In the genomic region with DNA sequence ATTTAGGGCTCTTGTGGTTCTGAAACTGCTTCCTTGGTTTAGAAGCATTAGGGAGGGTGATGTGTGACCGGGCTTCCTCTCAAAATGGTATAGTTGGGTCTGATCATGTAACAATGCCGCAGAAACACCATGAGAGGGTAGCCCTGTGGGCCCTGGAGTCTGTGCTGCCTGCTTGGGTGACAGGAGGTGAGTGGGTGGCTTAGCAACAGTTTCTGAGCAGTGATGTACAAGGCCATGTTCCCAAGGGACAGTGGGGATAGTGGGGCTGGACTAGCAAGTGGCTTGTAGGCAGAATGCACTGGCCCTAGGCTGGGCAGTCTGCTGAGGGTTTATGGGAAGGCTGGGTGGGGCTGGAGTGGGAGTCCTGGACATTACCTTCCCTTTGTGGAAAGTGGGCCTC, we compare ENCODE assay signal across 2 cellular contexts.
TF ChIP-seq lines count a peak whose summit lies in the region.

No MANE protein-coding gene starts in this region.

TF ChIP-seq in IMR-90, 13 proteins besides CTCF, POLR2A, EP300 and RAD21:
- TF ChIP-seq RFX5 (IDR thresholded peaks at IDR 0.05; ENCODE audit: low read depth, low read length) (no peak), FOS (IDR thresholded peaks at IDR 0.05; ENCODE audit: low read depth, low read length) (no peak), NFE2L2 (IDR thresholded peaks at IDR 0.05; ENCODE audit: low read depth, low read length) (no peak), CEBPB (IDR thresholded peaks at IDR 0.05; ENCODE audit: low read depth, low read length) (no peak)

TF ChIP-seq in H1, 55 proteins besides CTCF, POLR2A, EP300 and RAD21:
- TF ChIP-seq, protein P1, sequence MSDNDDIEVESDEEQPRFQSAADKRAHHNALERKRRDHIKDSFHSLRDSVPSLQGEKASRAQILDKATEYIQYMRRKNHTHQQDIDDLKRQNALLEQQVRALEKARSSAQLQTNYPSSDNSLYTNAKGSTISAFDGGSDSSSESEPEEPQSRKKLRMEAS (IDR thresholded peaks at IDR 0.05): no peak
- TF ChIP-seq YY1 (IDR thresholded peaks at IDR 0.05; ENCODE audit: low read depth, low read length) (no peak), SIN3A (conservative IDR thresholded peaks at IDR 0.05 in 1 of 2, IDR thresholded peaks at IDR 0.05 in 1 of 2; ENCODE audit: low read depth in 1 of 2, low read length in 2 of 2) (no peak), CTBP2 (IDR thresholded peaks at IDR 0.05; ENCODE audit: borderline replicate concordance, insufficient read depth, insufficient read length, low read length) (no peak), SRF (IDR thresholded peaks at IDR 0.05; ENCODE audit: low read depth, low read length) (no peak), RFX5 (IDR thresholded peaks at IDR 0.05; ENCODE audit: borderline replicate concordance, low read depth, low read length) (no peak), FOSL1 (IDR thresholded peaks at IDR 0.05; ENCODE audit: insufficient read depth, low read depth, low read length) (no peak), NRF1 (IDR thresholded peaks at IDR 0.05; ENCODE audit: low read depth, low read length) (no peak)
